In genomic region chr17:40197550-40198475, GRCh38 we compare ENCODE assay signal across 7 cellular contexts. TPM values are rescaled to one million over a fixed set of nuclear protein-coding genes. Genes with fewer than 3 reads are reported as not detected.
DNase-seq lines count a peak whose midpoint lies in the region; ATAC-seq and TF ChIP-seq lines count a peak whose summit lies in the region.
"Not testable (repeated sequence)": the region's sequence is repeated elsewhere in the genome, so short reads cannot be mapped to it uniquely, and the experiment has no call there.

No MANE protein-coding gene starts in this region.

- H3K4me1 ChIP-seq in endodermal cell (ENCODE audit: control insufficient read depth, insufficient read depth, low read length) = not testable (repeated sequence)

- H3K9me3 Mint-ChIP-seq in activated naive CD4-positive, alpha-beta T cell treated with anti-CD3 and anti-CD28 coated beads, Interleukin-2, amount 10 ng/mL, durations not matched to agents 7 days and 5 days; endodermal cell; stimulated activated effector memory CD8-positive, alpha-beta T cell treated with anti-CD3 and anti-CD28 coated beads, Interleukin-12 subunit alpha, Interleukin-12 subunit beta, amount 100 ng/mL, for 72 hours: not testable (repeated sequence)

- H3K36me3 Mint-ChIP-seq in activated naive CD4-positive, alpha-beta T cell treated with anti-CD3 and anti-CD28 coated beads, Interleukin-2, amount 10 ng/mL, durations not matched to agents 7 days and 5 days; endodermal cell (ENCODE audit: low read depth); stimulated activated effector memory CD8-positive, alpha-beta T cell treated with anti-CD3 and anti-CD28 coated beads, Interleukin-12 subunit alpha, Interleukin-12 subunit beta, amount 100 ng/mL, for 72 hours: not testable (repeated sequence)

- not testable (repeated sequence) for TF ChIP-seq CTCF in endodermal cell (conservative IDR thresholded peaks at IDR 0.05)

- H3K27ac Mint-ChIP-seq in activated naive CD4-positive, alpha-beta T cell treated with anti-CD3 and anti-CD28 coated beads, Interleukin-2, amount 10 ng/mL, durations not matched to agents 7 days and 5 days; endodermal cell; stimulated activated effector memory CD8-positive, alpha-beta T cell treated with anti-CD3 and anti-CD28 coated beads, Interleukin-12 subunit alpha, Interleukin-12 subunit beta, amount 100 ng/mL, for 72 hours: not testable (repeated sequence)

- not testable (repeated sequence) for H3K36me3 ChIP-seq in endodermal cell (ENCODE audit: control insufficient read depth, insufficient read depth, low read length)

- H3K27me3 Mint-ChIP-seq in activated naive CD4-positive, alpha-beta T cell treated with anti-CD3 and anti-CD28 coated beads, Interleukin-2, amount 10 ng/mL, durations not matched to agents 7 days and 5 days = peaks cover 28% of the 10 kb centered on the region
- not testable (repeated sequence) for H3K27me3 Mint-ChIP-seq in endodermal cell (ENCODE audit: insufficient read depth)

- WGBS in endodermal cell (ENCODE audit: insufficient coverage in 1 of 2, insufficient read length in 1 of 2), 2 experiments = 90 to 92% methylated on average over 7 to 10 of the region's 10 CpGs

- H3K4me3 Mint-ChIP-seq in activated naive CD4-positive, alpha-beta T cell treated with anti-CD3 and anti-CD28 coated beads, Interleukin-2, amount 10 ng/mL, durations not matched to agents 7 days and 5 days; endodermal cell; stimulated activated effector memory CD8-positive, alpha-beta T cell treated with anti-CD3 and anti-CD28 coated beads, Interleukin-12 subunit alpha, Interleukin-12 subunit beta, amount 100 ng/mL, for 72 hours: not testable (repeated sequence)

- DNase-seq in HT-29 (ENCODE audit: low spot score) (peak; percentile 29), RPMI7951 (ENCODE audit: low read depth) (peak; percentile 25), activated T-cell treated with anti-CD3 and anti-CD28 coated beads for 48 hours (ENCODE audit: low read depth) (peak; percentile 29), endodermal cell (peak; percentile 61)
- peak; percentile 40 for DNase-seq in activated CD4-positive, CD25-positive, alpha-beta regulatory T cell treated with anti-CD3 and anti-CD28 coated beads, Interleukin-2, amount 50 U/mL, for 72 hours
- DNase-seq in activated naive CD4-positive, alpha-beta T cell treated with anti-CD3 and anti-CD28 coated beads, Interleukin-2, amount 10 ng/mL, durations not matched to agents 7 days and 5 days = peak; percentile 60
- not testable (repeated sequence) for DNase-seq in stimulated activated effector memory CD8-positive, alpha-beta T cell treated with anti-CD3 and anti-CD28 coated beads, Interleukin-12 subunit alpha, Interleukin-12 subunit beta, amount 100 ng/mL, for 72 hours (ENCODE audit: low spot score in 2 of 2)

- H3K4me1 Mint-ChIP-seq in activated naive CD4-positive, alpha-beta T cell treated with anti-CD3 and anti-CD28 coated beads, Interleukin-2, amount 10 ng/mL, durations not matched to agents 7 days and 5 days = peaks cover 20% of the 10 kb centered on the region
- not testable (repeated sequence) for H3K4me1 Mint-ChIP-seq in endodermal cell; stimulated activated effector memory CD8-positive, alpha-beta T cell treated with anti-CD3 and anti-CD28 coated beads, Interleukin-12 subunit alpha, Interleukin-12 subunit beta, amount 100 ng/mL, for 72 hours

- CTCF ChIA-PET in activated naive CD4-positive, alpha-beta T cell treated with anti-CD3 and anti-CD28 coated beads, Interleukin-2, amount 10 ng/mL, durations not matched to agents 7 days and 5 days (lab: Charles Lee) = interaction anchor here (0.7 to 4.2 kb wide), 8 partner anchors 8 to 92 kb away, joined by 3 to 21 read pairs (median 4); no protein-coding TSS in a partner anchor

- H3K27me3 ChIP-seq in endodermal cell (ENCODE audit: control insufficient read depth, insufficient read depth, low read length, poor library complexity, severe bottlenecking) = not testable (repeated sequence)

- peak; percentile 25 for ATAC-seq in stimulated activated effector memory CD8-positive, alpha-beta T cell treated with anti-CD3 and anti-CD28 coated beads, Interleukin-12 subunit alpha, Interleukin-12 subunit beta, amount 100 ng/mL, for 72 hours

- H3K9ac ChIP-seq in endodermal cell (ENCODE audit: extremely low read depth, low read length, poor library complexity, severe bottlenecking) = not testable (repeated sequence)

- not testable (repeated sequence) for H3K9me3 ChIP-seq in endodermal cell (ENCODE audit: control insufficient read depth, low read length)

- not testable (repeated sequence) for H3K4me3 ChIP-seq in endodermal cell (ENCODE audit: low read length)

- not testable (repeated sequence) for H3K27ac ChIP-seq in endodermal cell (ENCODE audit: low read depth, low read length)

RNA-seq across cellular contexts. Expression of gene RAPGEFL1, which starts 20.5 kb away (rescaled TPM):
- total RNA-seq in HT-29 (2014; rRNA removed; shearing (Covaris generic)) = 14.3 and 15.2 TPM in 2 replicates
- 0.10 and 0.60 TPM in 2 replicates for total RNA-seq in RPMI7951 (2014; rRNA removed; shearing (Covaris generic))
- 10 to 100 TPM; 15.6 to 20.8 TPM for total RNA-seq in endodermal cell
- polyA plus RNA-seq in endodermal cell (2013, experiment 1 of 2) = 19.9 TPM
- polyA plus RNA-seq in endodermal cell (2013, experiment 2 of 2) = 15.5 TPM

RNA-seq across cellular contexts. Expression of gene WIPF2, which starts 21.3 kb away (rescaled TPM):
- total RNA-seq in HT-29 (2014; rRNA removed; shearing (Covaris generic)) = 8.1 and 9.8 TPM in 2 replicates
- 6.1 and 6.3 TPM in 2 replicates for total RNA-seq in RPMI7951 (2014; rRNA removed; shearing (Covaris generic))
- 10 to 100 TPM; 22.5 to 25.3 TPM for total RNA-seq in endodermal cell
- polyA plus RNA-seq in endodermal cell (2013, experiment 1 of 2) = 25.6 TPM
- polyA plus RNA-seq in endodermal cell (2013, experiment 2 of 2) = 24.2 TPM

RNA-seq across cellular contexts. Expression of gene CASC3, which starts 57.5 kb away (rescaled TPM):
- 22.9 and 33.3 TPM in 2 replicates for total RNA-seq in HT-29 (2014; rRNA removed; shearing (Covaris generic))
- total RNA-seq in RPMI7951 (2014; rRNA removed; shearing (Covaris generic)) = 23.1 and 37.0 TPM in 2 replicates
- total RNA-seq in endodermal cell = 100 to 1,000 TPM; 113 to 116 TPM
- 121 TPM for polyA plus RNA-seq in endodermal cell (2013, experiment 1 of 2)
- polyA plus RNA-seq in endodermal cell (2013, experiment 2 of 2) = 108 TPM
